In the genomic region with DNA sequence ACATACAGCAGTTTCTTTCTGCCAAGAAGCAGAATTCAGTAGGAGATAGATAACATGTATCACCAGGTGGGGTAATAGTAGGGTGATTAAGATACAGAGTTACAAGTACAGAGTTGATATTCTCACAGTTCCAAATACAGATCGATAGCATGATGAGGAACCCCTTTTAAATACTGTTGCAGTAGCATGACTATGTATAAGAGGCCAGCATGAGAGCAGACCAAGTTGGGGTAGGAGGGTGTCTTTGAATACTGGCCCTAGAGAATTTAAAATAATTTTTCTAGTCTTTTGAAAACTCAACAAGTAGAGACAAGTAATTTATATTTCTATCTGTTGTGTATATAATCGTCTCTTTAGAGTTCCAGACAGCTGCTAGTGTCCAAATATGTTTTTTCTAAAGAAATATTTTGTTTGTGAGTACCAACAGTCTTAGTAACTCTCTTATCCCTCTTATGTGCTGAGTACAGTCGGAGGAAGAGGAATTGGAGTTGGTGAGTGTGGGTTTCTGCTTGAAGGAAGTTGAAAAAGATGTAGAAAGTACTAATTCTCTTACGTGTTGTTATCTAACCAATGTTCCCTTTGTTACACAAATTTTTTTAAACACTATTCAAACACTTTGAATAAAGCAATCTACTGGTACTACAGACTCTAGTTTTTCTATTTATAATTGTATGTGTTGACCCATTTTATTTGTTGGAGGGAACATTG, we compare ENCODE assay signal across 8 cellular contexts. TPM values are rescaled to one million over a fixed set of nuclear protein-coding genes. Genes with fewer than 3 reads are reported as not detected.
A peak's percentile ranks its signal among the peaks of the same experiment; 100 is the strongest.
DNase-seq lines count a peak whose midpoint lies in the region.

No MANE protein-coding gene starts in this region.

- DNase-seq in T-helper 1 cell (no peak), AG08395 (ENCODE audit: low spot score) (no peak), GOT3 (lab: John Stamatoyannopoulos, UW) (no peak), hypothalamus (lab: John Stamatoyannopoulos, UW) (no peak)
- DNase-seq in activated T-helper 2 cell treated with anti-CD3 and anti-CD28 coated beads, Interferon-gamma antibody, Interleukin-2, Interleukin-4, amounts not matched to agents 10 μg/mL and 5 μg/mL and 100 μg/mL, durations not matched to agents 14 hours and 24 hours and 36 hours (ENCODE audit: low spot score): no peak

- intact Hi-C loops in activated T-helper 2 cell treated with anti-CD3 and anti-CD28 coated beads, Interferon-gamma antibody, Interleukin-2, Interleukin-4, amounts not matched to agents 10 μg/mL and 5 μg/mL and 100 μg/mL, durations not matched to agents 14 hours and 24 hours and 36 hours (cut with micrococcal nuclease): loop anchor here (5.0 to 10.0 kb wide), 2 partner anchors 276 to 358 kb away; no protein-coding TSS in a partner anchor

- H3K36me3 ChIP-seq in iPS-20b (ENCODE audit: insufficient read depth, low read depth, low read length) (peaks cover 6% of the 10 kb centered on the region), thymus (ENCODE audit: control insufficient read depth, insufficient read depth) (no peaks in the 10 kb centered on the region)

- no peak overlapping the region for H3K4me3 Mint-ChIP-seq in T-helper 1 cell treated with Interleukin-12 subunit alpha and Interleukin-12 subunit beta and Interleukin-4 antibody, amounts not matched to agents 30 μg/mL and 1 μg/mL, for 36 hours
- H3K4me3 Mint-ChIP-seq in activated T-helper 2 cell treated with anti-CD3 and anti-CD28 coated beads, Interferon-gamma antibody, Interleukin-2, Interleukin-4, amounts not matched to agents 10 μg/mL and 5 μg/mL and 100 μg/mL, durations not matched to agents 14 hours and 24 hours and 36 hours (ENCODE audit: low read depth): no peak overlapping the region

- no peaks in the 10 kb centered on the region for H3K27me3 ChIP-seq in iPS-20b (ENCODE audit: insufficient read depth, low read length)
- H3K27me3 ChIP-seq in thymus (ENCODE audit: control insufficient read depth, insufficient read depth): no peaks in the 10 kb centered on the region

- no peaks in the 10 kb centered on the region for H3K9me3 Mint-ChIP-seq in T-helper 1 cell treated with Interleukin-12 subunit alpha and Interleukin-12 subunit beta and Interleukin-4 antibody, amounts not matched to agents 30 μg/mL and 1 μg/mL, for 36 hours
- H3K9me3 Mint-ChIP-seq in activated T-helper 2 cell treated with anti-CD3 and anti-CD28 coated beads, Interferon-gamma antibody, Interleukin-2, Interleukin-4, amounts not matched to agents 10 μg/mL and 5 μg/mL and 100 μg/mL, durations not matched to agents 14 hours and 24 hours and 36 hours: no peaks in the 10 kb centered on the region

- no peaks in the 10 kb centered on the region for H3K9me3 ChIP-seq in iPS-20b (ENCODE audit: insufficient read depth, low read depth, low read length)
- no peaks in the 10 kb centered on the region for H3K9me3 ChIP-seq in thymus (ENCODE audit: control insufficient read depth)

- peak overlapping the region; percentile 62 for H3K27ac Mint-ChIP-seq in T-helper 1 cell treated with Interleukin-12 subunit alpha and Interleukin-12 subunit beta and Interleukin-4 antibody, amounts not matched to agents 30 μg/mL and 1 μg/mL, for 36 hours
- peak overlapping the region; percentile 54 for H3K27ac Mint-ChIP-seq in activated T-helper 2 cell treated with anti-CD3 and anti-CD28 coated beads, Interferon-gamma antibody, Interleukin-2, Interleukin-4, amounts not matched to agents 10 μg/mL and 5 μg/mL and 100 μg/mL, durations not matched to agents 14 hours and 24 hours and 36 hours

- H3K36me3 Mint-ChIP-seq in T-helper 1 cell treated with Interleukin-12 subunit alpha and Interleukin-12 subunit beta and Interleukin-4 antibody, amounts not matched to agents 30 μg/mL and 1 μg/mL, for 36 hours (ENCODE audit: low read depth): peaks cover 10% of the 10 kb centered on the region
- H3K36me3 Mint-ChIP-seq in activated T-helper 2 cell treated with anti-CD3 and anti-CD28 coated beads, Interferon-gamma antibody, Interleukin-2, Interleukin-4, amounts not matched to agents 10 μg/mL and 5 μg/mL and 100 μg/mL, durations not matched to agents 14 hours and 24 hours and 36 hours (ENCODE audit: low read depth): peaks cover 11% of the 10 kb centered on the region

- WGBS in thymus: 47% methylated on average over 4 of the region's 4 CpGs

- H3K4me3 ChIP-seq in iPS-20b (ENCODE audit: low read length): no peak overlapping the region
- no peak overlapping the region for H3K4me3 ChIP-seq in thymus (ENCODE audit: low read length)

- peak overlapping the region; percentile 30 for H3K27ac ChIP-seq in iPS-20b (ENCODE audit: low read length)
- H3K27ac ChIP-seq in thymus (ENCODE audit: low read depth): peak overlapping the region; percentile 54

- no peaks in the 10 kb centered on the region for H3K27me3 Mint-ChIP-seq in T-helper 1 cell treated with Interleukin-12 subunit alpha and Interleukin-12 subunit beta and Interleukin-4 antibody, amounts not matched to agents 30 μg/mL and 1 μg/mL, for 36 hours (ENCODE audit: low read depth)
- no peaks in the 10 kb centered on the region for H3K27me3 Mint-ChIP-seq in activated T-helper 2 cell treated with anti-CD3 and anti-CD28 coated beads, Interferon-gamma antibody, Interleukin-2, Interleukin-4, amounts not matched to agents 10 μg/mL and 5 μg/mL and 100 μg/mL, durations not matched to agents 14 hours and 24 hours and 36 hours (ENCODE audit: low read depth)

- peaks cover 31% of the 10 kb centered on the region for H3K4me1 Mint-ChIP-seq in T-helper 1 cell treated with Interleukin-12 subunit alpha and Interleukin-12 subunit beta and Interleukin-4 antibody, amounts not matched to agents 30 μg/mL and 1 μg/mL, for 36 hours (ENCODE audit: low read depth)
- H3K4me1 Mint-ChIP-seq in activated T-helper 2 cell treated with anti-CD3 and anti-CD28 coated beads, Interferon-gamma antibody, Interleukin-2, Interleukin-4, amounts not matched to agents 10 μg/mL and 5 μg/mL and 100 μg/mL, durations not matched to agents 14 hours and 24 hours and 36 hours (ENCODE audit: low read depth): peaks cover 38% of the 10 kb centered on the region

- peak overlapping the region; percentile 47; the same call in 1 of the 2 replicates for H3K9ac ChIP-seq in iPS-20b (ENCODE audit: low read depth, low read length)

- H3K4me1 ChIP-seq in iPS-20b (ENCODE audit: insufficient read depth, low read length) (peaks cover 13% of the 10 kb centered on the region; the same call in 1 of the 2 replicates), thymus (ENCODE audit: control insufficient read depth, insufficient read depth, low read length) (peaks cover 15% of the 10 kb centered on the region)

RNA-seq across cellular contexts. Expression of a gene that starts 30.2 kb away (rescaled TPM):
- 6.8 and 7.6 TPM in 2 replicates for total RNA-seq in activated T-helper 2 cell treated with anti-CD3 and anti-CD28 coated beads, Interferon-gamma antibody, Interleukin-2, Interleukin-4, amounts not matched to agents 10 μg/mL and 5 μg/mL and 100 μg/mL, durations not matched to agents 14 hours and 24 hours and 36 hours
- polyA plus RNA-seq in thymus: 10.7 TPM
